In genomic region chr9:88536951-88537742, GRCh38 we compare ENCODE assay signal across 1 cellular context.
TF ChIP-seq lines count a peak whose summit lies in the region.

No MANE protein-coding gene starts in this region.

TF ChIP-seq in IMR-90, 13 proteins besides CTCF, POLR2A, EP300 and RAD21 (continued from another document):
- no peak for TF ChIP-seq ELK1 (IDR thresholded peaks at IDR 0.05; ENCODE audit: borderline replicate concordance, low read depth, low read length)
- no peak for TF ChIP-seq RFX5 (IDR thresholded peaks at IDR 0.05; ENCODE audit: low read depth, low read length)
- TF ChIP-seq CHD1 (IDR thresholded peaks at IDR 0.05; ENCODE audit: low read depth, low read length): no peak
- no peak for TF ChIP-seq RCOR1 (IDR thresholded peaks at IDR 0.05; ENCODE audit: insufficient replicate concordance, low read length)
- TF ChIP-seq CEBPB (IDR thresholded peaks at IDR 0.05; ENCODE audit: low read depth, low read length): no peak
- TF ChIP-seq FOS (IDR thresholded peaks at IDR 0.05; ENCODE audit: low read depth, low read length): no peak
- no peak for TF ChIP-seq MAZ (IDR thresholded peaks at IDR 0.05; ENCODE audit: borderline replicate concordance, low read depth, low read length)
